Comparison of ENCODE assay signal across 10 cellular contexts in the genomic region with DNA sequence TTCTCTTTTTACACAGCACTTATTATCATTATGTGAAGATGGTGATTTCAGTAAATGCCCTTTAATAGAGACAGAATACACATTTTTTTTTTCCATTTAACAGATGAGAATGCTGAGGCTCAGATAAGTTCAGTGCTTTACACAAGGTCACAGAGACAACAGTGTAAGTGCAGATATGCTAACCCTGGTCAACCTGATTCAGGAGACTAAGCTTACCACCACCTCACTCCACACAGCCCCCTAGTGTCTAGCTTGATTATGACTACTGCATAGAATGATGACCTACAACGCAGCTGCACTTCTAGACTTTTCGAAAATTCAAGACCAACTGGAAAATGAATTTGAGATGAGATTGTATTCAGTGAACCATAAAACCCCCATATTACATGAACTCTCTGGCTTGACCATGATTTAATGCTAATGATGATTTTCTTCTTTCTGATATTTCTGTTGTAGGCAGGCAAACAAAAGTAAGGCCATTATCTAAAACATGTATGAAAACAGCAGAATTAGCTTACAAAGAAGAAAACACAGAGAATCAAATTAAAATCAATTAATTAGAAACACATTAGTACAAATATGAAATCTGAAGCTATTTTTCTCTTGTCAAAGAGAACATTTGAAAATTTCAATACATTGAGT.
A peak's percentile ranks its signal among the peaks of the same experiment; 100 is the strongest.
DNase-seq lines count a peak whose midpoint lies in the region; FAIRE-seq and TF ChIP-seq lines count a peak whose summit lies in the region.
"Had no signal": no experiment of that assay in that cellular context is flagged by ENCODE, and none has a peak within 500 bp of the region (broad histone marks: within the 10 kb centered on the region; RNA-seq: fewer than 3 reads in every experiment).

No MANE protein-coding gene starts in this region.

- H3K36me3 ChIP-seq in small intestine (ENCODE audit: control insufficient read depth in 2 of 2, insufficient read depth in 2 of 2, low read length in 2 of 2) (no peaks in the 10 kb centered on the region), esophagus muscularis mucosa (no peaks in the 10 kb centered on the region)
- H3K36me3 ChIP-seq: BLaER1 treated with 17β-estradiol and CSF1 and Interleukin-3, amounts not matched to agents 10 nM and 100 nM had no signal

- DNase-seq in NCI-H82 (lab: John Stamatoyannopoulos, UW) = peak; percentile 74
- DNase-seq in NCI-H82 treated with DMSO at 0.1 percent for 48 hours (lab: John Stamatoyannopoulos, UW; ENCODE audit: unreplicated experiment) = no peak
- DNase-seq in HT1080 (ENCODE audit: low read depth) = peak; percentile 11
- peak; percentile 9 for DNase-seq in cerebellar cortex (ENCODE audit: low spot score)
- peak; percentile 43 for DNase-seq in small intestine
- DNase-seq in esophagus muscularis mucosa (ENCODE audit: extremely low spot score) = no peak
- no peak for DNase-seq in GM19238 (ENCODE audit: insufficient read length, low spot score)
- DNase-seq in NCI-H2081 (lab: John Stamatoyannopoulos, UW) = no peak

- FAIRE-seq in small intestine (lab: Jason Lieb, UNC) = no peak

- WGBS in small intestine, 3 donors = 82 to 84% (median 83%) methylated on average over 2 of the region's 2 CpGs
- 92% methylated on average over 2 of the region's 2 CpGs for WGBS in esophagus muscularis mucosa

- TF ChIP-seq POLR2A in esophagus muscularis mucosa (IDR thresholded peaks at IDR 0.05; ENCODE audit: low read depth) = no peak

- no peaks in the 10 kb centered on the region for H3K4me1 ChIP-seq in small intestine (ENCODE audit: control insufficient read depth in 2 of 2, insufficient read depth in 1 of 2, low read depth in 1 of 2, low read length in 1 of 2)
- peaks cover 0 to 15% (median 5%) of the 10 kb centered on the region in 4 donors for H3K4me1 ChIP-seq in esophagus muscularis mucosa
- H3K4me1 ChIP-seq: BLaER1 treated with 17β-estradiol and CSF1 and Interleukin-3, amounts not matched to agents 10 nM and 100 nM had no signal

- TF ChIP-seq CTCF in esophagus muscularis mucosa (IDR thresholded peaks at IDR 0.05) = peak in 1 of 3 experiments; percentile 16

- H3K4me3 ChIP-seq in small intestine (ENCODE audit: low read depth in 1 of 2, low read length in 2 of 2) (no peak overlapping the region), esophagus muscularis mucosa (no peak overlapping the region)
- H3K4me3 ChIP-seq: BLaER1 treated with 17β-estradiol and CSF1 and Interleukin-3, amounts not matched to agents 10 nM and 100 nM had no signal

- no peaks in the 10 kb centered on the region for H3K27me3 ChIP-seq in small intestine (ENCODE audit: control insufficient read depth in 2 of 2, insufficient read depth in 2 of 2, low read length in 2 of 2)
- no peaks in the 10 kb centered on the region for H3K27me3 ChIP-seq in esophagus muscularis mucosa
- H3K27me3 ChIP-seq: BLaER1 treated with 17β-estradiol and CSF1 and Interleukin-3, amounts not matched to agents 10 nM and 100 nM had no signal

- intact Hi-C loops in esophagus muscularis mucosa (cut with DNase I) = no loop called here

- no peaks in the 10 kb centered on the region for H3K9me3 ChIP-seq in small intestine (ENCODE audit: control insufficient read depth, low read depth)
- no peaks in the 10 kb centered on the region for H3K9me3 ChIP-seq in esophagus muscularis mucosa

- TF ChIP-seq EP300 in esophagus muscularis mucosa (IDR thresholded peaks at IDR 0.05) = no peak

- H3K27ac ChIP-seq in small intestine (ENCODE audit: low read depth in 1 of 2, low read length in 1 of 2) (no peak overlapping the region), esophagus muscularis mucosa (replicated peaks in 1 of 4) (no peak overlapping the region)
- H3K27ac ChIP-seq: BLaER1 treated with 17β-estradiol and CSF1 and Interleukin-3, amounts not matched to agents 10 nM and 100 nM; VCaP had no signal

Comparison
In these comparisons a context has a peak if more than half of its experiments do, and no peak if none do; other contexts are left out.
1. DNase-seq: peak in NCI-H82 (single experiment), HT1080 (single experiment), cerebellar cortex (single experiment) and small intestine (single experiment); none in NCI-H82 treated with DMSO at 0.1 percent for 48 hours (single experiment), esophagus muscularis mucosa (single experiment), GM19238 (single experiment) and NCI-H2081 (0 of 2).